In genomic region chr9:135365013-135365768, GRCh38 we compare ENCODE assay signal across 1 cellular context.
TF ChIP-seq lines count a peak whose summit lies in the region.

No MANE protein-coding gene starts in this region.

TF ChIP-seq in K562, 482 proteins besides CTCF, POLR2A, EP300 and RAD21 (continued from another document):
- TF ChIP-seq GATAD2A (IDR thresholded peaks at IDR 0.05) (no peak), ZNF512 (tag; IDR thresholded peaks at IDR 0.05) (0 out of 2 replicates have a peak, but pooled peaks have one; percentile 2), NFE2L1 (tag; IDR thresholded peaks at IDR 0.05; ENCODE audit: borderline replicate concordance, low read depth) (no peak), ZNF316 (IDR thresholded peaks at IDR 0.05) (no peak)
